Comparison of ENCODE assay signal across 16 cellular contexts in the genomic region with DNA sequence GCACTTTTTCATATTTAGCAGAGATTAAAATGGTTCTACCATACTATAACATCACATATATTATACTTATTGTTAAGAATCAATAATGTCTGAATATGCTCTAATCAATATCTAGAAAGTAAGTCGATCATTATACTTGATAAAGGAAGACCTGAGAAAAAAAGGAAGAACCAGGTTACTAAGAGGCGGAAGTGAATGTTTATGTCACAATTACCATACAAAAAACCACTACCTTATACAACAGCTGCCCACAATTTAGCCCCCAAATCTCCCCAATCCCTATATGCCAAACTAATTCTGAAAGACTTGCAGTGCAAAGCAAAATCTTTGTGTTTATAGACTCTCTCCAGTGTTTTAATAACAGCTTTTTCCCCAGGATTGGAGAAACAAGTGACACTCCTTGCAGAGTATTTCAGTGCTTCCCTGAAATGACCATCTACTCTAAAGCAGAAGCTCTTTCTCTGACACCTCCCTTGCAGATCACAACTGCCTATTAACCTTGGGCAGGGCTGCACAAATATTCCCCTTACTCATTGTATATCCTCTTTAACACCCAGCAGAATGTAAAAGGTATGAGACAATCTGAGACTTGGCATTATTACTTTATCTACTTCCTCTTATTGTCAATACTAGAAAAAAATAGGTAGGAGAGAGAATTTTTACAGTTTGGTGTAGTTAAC. TPM values are rescaled to one million over a fixed set of nuclear protein-coding genes. Genes with fewer than 3 reads are reported as not detected.
DNase-seq lines count a peak whose midpoint lies in the region; ATAC-seq and TF ChIP-seq lines count a peak whose summit lies in the region.
"Had no signal": no experiment of that assay in that cellular context is flagged by ENCODE, and none has a peak within 500 bp of the region (broad histone marks: within the 10 kb centered on the region; RNA-seq: fewer than 3 reads in every experiment).

No MANE protein-coding gene starts in this region.

- H3K4me1 ChIP-seq in OCI-LY7 (ENCODE audit: insufficient read depth, low read length, poor library complexity, severe bottlenecking), result peaks cover 7% of the 10 kb centered on the region

- no peaks in the 10 kb centered on the region for H3K9me2 ChIP-seq in OCI-LY7 (ENCODE audit: insufficient read depth, low read length)

- no peak for TF ChIP-seq CTCF in OCI-LY7 (conservative IDR thresholded peaks at IDR 0.05; ENCODE audit: low read length)
- TF ChIP-seq CTCF in endothelial cell (IDR thresholded peaks at IDR 0.05; ENCODE audit: unreplicated experiment), result no peak

- H3K4me1 Mint-ChIP-seq in endothelial cell (ENCODE audit: unreplicated experiment), result peaks cover 7% of the 10 kb centered on the region
- H3K4me1 Mint-ChIP-seq in stimulated activated memory B cell treated with anti-CD40 and anti-IgM and Interleukin-4, amounts not matched to agents 10 μg/mL and 1 μg/mL and 100 μg/mL, for 72 hours, result peaks cover 11% of the 10 kb centered on the region

- no peak overlapping the region for H3K4me3 Mint-ChIP-seq in endothelial cell (ENCODE audit: unreplicated experiment)
- H3K4me3 Mint-ChIP-seq in stimulated activated memory B cell treated with anti-CD40 and anti-IgM and Interleukin-4, amounts not matched to agents 10 μg/mL and 1 μg/mL and 100 μg/mL, for 72 hours, result no peak overlapping the region
- H3K4me3 Mint-ChIP-seq: activated CD4-positive, alpha-beta memory T cell treated with anti-CD3 and anti-CD28 coated beads for 36 hours; CD4-positive, alpha-beta memory T cell had no signal

- peak overlapping the region; percentile 11 for H3K27ac Mint-ChIP-seq in endothelial cell (ENCODE audit: unreplicated experiment)
- H3K27ac Mint-ChIP-seq in stimulated activated memory B cell treated with anti-CD40 and anti-IgM and Interleukin-4, amounts not matched to agents 10 μg/mL and 1 μg/mL and 100 μg/mL, for 72 hours, result peak overlapping the region; percentile 71
- H3K27ac Mint-ChIP-seq: activated CD4-positive, alpha-beta memory T cell treated with anti-CD3 and anti-CD28 coated beads for 36 hours; activated T-helper 2 cell treated with anti-CD3 and anti-CD28 coated beads, Interferon-gamma antibody, Interleukin-2, Interleukin-4, amounts not matched to agents 10 μg/mL and 5 μg/mL and 100 μg/mL, durations not matched to agents 14 hours and 24 hours and 36 hours; CD4-positive, alpha-beta memory T cell had no signal

- H3K4me2 ChIP-seq in OCI-LY7 (ENCODE audit: low read length), result no peak overlapping the region

- H2AFZ ChIP-seq in OCI-LY7 (ENCODE audit: low read length), result peak overlapping the region; percentile 90

- DNase-seq in SIG-M5 treated with dmso at 0.1 percent for 504 hours (lab: John Stamatoyannopoulos, UW; ENCODE audit: unreplicated experiment) (peak; percentile 55), SIG-M5 (lab: John Stamatoyannopoulos, UW) (no peak), OCI-LY7 (ENCODE audit: low spot score) (no peak), endothelial cell (ENCODE audit: low spot score) (no peak), DMS79 treated with DMSO at 0.1 percent for 48 hours (lab: John Stamatoyannopoulos, UW) (no peak)
- DNase-seq: activated CD4-positive, alpha-beta memory T cell treated with anti-CD3 and anti-CD28 coated beads for 36 hours; CD4-positive, alpha-beta memory T cell; EL; glutamatergic neuron; NCI-H2029 treated with DMSO at 0.1 percent for 48 hours; T1000 had no signal

- no peaks in the 10 kb centered on the region for H3K36me3 Mint-ChIP-seq in endothelial cell (ENCODE audit: low read depth, unreplicated experiment)
- no peaks in the 10 kb centered on the region for H3K36me3 Mint-ChIP-seq in stimulated activated memory B cell treated with anti-CD40 and anti-IgM and Interleukin-4, amounts not matched to agents 10 μg/mL and 1 μg/mL and 100 μg/mL, for 72 hours
- H3K36me3 Mint-ChIP-seq: activated CD4-positive, alpha-beta memory T cell treated with anti-CD3 and anti-CD28 coated beads for 36 hours; CD4-positive, alpha-beta memory T cell had no signal

- H3K9me3 ChIP-seq in OCI-LY7 (ENCODE audit: low read length), result no peaks in the 10 kb centered on the region

- POLR2A ChIA-PET in OCI-LY7 (lab: Charles Lee), result interaction anchor here (0.8 to 1.1 kb wide), 2 partner anchors 11 to 12 kb away, joined by 3 to 4 read pairs; no protein-coding TSS in a partner anchor

- no peak overlapping the region for H3K27ac ChIP-seq in OCI-LY7 (ENCODE audit: low read depth, low read length, poor library complexity, severe bottlenecking)
- H3K27ac ChIP-seq: 22Rv1 had no signal

- peak; percentile 83 for ATAC-seq in stimulated activated memory B cell treated with anti-CD40 and anti-IgM and Interleukin-4, amounts not matched to agents 10 μg/mL and 1 μg/mL and 100 μg/mL, for 72 hours
- ATAC-seq in HG03196 (IDR thresholded peaks at IDR 0.05; ENCODE audit: unreplicated experiment) (no peak), GM19397 (IDR thresholded peaks at IDR 0.05; ENCODE audit: unreplicated experiment) (no peak)

- H3K4me3 ChIP-seq in OCI-LY7 (ENCODE audit: low read depth, low read length, poor library complexity, severe bottlenecking), result no peak overlapping the region

- no peaks in the 10 kb centered on the region for H3K9me3 Mint-ChIP-seq in endothelial cell (ENCODE audit: unreplicated experiment)
- no peaks in the 10 kb centered on the region for H3K9me3 Mint-ChIP-seq in stimulated activated memory B cell treated with anti-CD40 and anti-IgM and Interleukin-4, amounts not matched to agents 10 μg/mL and 1 μg/mL and 100 μg/mL, for 72 hours
- H3K9me3 Mint-ChIP-seq: activated CD4-positive, alpha-beta memory T cell treated with anti-CD3 and anti-CD28 coated beads for 36 hours; activated T-helper 2 cell treated with anti-CD3 and anti-CD28 coated beads, Interferon-gamma antibody, Interleukin-2, Interleukin-4, amounts not matched to agents 10 μg/mL and 5 μg/mL and 100 μg/mL, durations not matched to agents 14 hours and 24 hours and 36 hours; CD4-positive, alpha-beta memory T cell had no signal

- no peaks in the 10 kb centered on the region for H3K36me3 ChIP-seq in OCI-LY7 (ENCODE audit: insufficient read depth, low read length)

- CTCF ChIA-PET in OCI-LY7 (lab: Charles Lee; ENCODE audit: unreplicated experiment), result no interaction called here

- H3K79me2 ChIP-seq in OCI-LY7 (ENCODE audit: insufficient read depth, low read depth, low read length), result no peaks in the 10 kb centered on the region

- H4K20me1 ChIP-seq in OCI-LY7 (ENCODE audit: insufficient read depth, low read length), result no peaks in the 10 kb centered on the region

- intact Hi-C loops in OCI-LY7 (cut with micrococcal nuclease; ENCODE audit: unreplicated experiment), result no loop called here

- H3K27me3 Mint-ChIP-seq in endothelial cell (ENCODE audit: unreplicated experiment), result peaks cover 7% of the 10 kb centered on the region
- H3K27me3 Mint-ChIP-seq in stimulated activated memory B cell treated with anti-CD40 and anti-IgM and Interleukin-4, amounts not matched to agents 10 μg/mL and 1 μg/mL and 100 μg/mL, for 72 hours, result no peaks in the 10 kb centered on the region
- H3K27me3 Mint-ChIP-seq: activated CD4-positive, alpha-beta memory T cell treated with anti-CD3 and anti-CD28 coated beads for 36 hours; CD4-positive, alpha-beta memory T cell had no signal

- no TSS peak for BruUV-seq in OCI-LY7 (replicated peaks; lab: Mats Ljungman, UMichigan)

RNA-seq across cellular contexts. Expression of gene SLC2A3, which starts 12.7 kb away (rescaled TPM):
- total RNA-seq in OCI-LY7 (2014; rRNA removed; shearing (Covaris generic)), result 3.7 and 3.9 TPM in 2 replicates
- total RNA-seq in OCI-LY7 (2022) (16.3 and 17.9 TPM in 2 replicates), endothelial cell (ENCODE audit: unreplicated experiment) (562 TPM)

Comparison
In these comparisons a context has a peak if more than half of its experiments do, and no peak if none do; other contexts are left out.
1. RNA of gene SLC2A3, which starts 12.7 kb away (total RNA-seq): 562 TPM in endothelial cell (single experiment); 3.7 to 17.9 TPM in OCI-LY7; every median in the first group is over 10 times any median in the second.